ENCODE assay signal across 9 cellular contexts in the genomic region with DNA sequence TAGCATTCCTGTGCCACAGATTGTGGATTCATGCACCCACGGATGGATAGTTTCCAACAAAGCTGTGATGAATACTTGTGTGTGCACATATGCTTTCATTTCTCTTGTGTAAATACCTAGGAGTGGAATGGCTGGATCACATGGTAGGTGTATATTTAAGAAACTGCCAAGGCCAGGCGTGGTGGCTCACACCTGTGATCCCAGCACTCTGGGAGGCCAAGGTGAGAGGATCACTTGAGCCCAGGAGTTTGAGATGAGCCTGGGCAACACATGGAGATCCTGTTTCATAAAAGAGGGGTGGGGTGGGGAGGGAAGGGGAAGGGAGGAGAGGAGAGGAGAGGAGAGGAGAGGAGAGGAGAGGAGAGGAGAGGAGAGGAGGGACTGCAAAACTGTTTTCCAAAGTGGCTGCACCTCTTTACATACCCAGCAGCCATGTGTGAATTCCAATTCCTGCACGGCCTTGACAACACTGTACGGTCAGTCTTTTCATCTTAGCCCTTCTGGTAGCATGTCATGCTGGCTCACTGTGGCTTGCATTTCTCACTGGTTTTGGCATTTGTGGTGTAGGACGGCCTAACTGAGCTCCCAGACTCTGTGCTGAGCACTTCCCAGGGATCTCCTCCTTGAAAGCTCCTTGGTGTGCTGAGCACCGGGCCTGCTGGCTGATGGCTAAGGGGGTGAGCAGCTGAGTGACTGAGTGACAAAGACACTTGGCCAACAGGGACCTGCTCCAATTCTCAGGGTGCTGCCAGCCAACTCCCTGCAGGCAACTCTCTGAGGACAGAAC. TPM values are rescaled to one million over a fixed set of nuclear protein-coding genes. Genes with fewer than 3 reads are reported as not detected.
DNase-seq lines count a peak whose midpoint lies in the region; ATAC-seq and TF ChIP-seq lines count a peak whose summit lies in the region.
"Had no signal": no experiment of that assay in that cellular context is flagged by ENCODE, and none has a peak within 500 bp of the region (broad histone marks: within the 10 kb centered on the region; RNA-seq: fewer than 3 reads in every experiment).

No MANE protein-coding gene starts in this region.

- DNase-seq in stimulated activated naive CD8-positive, alpha-beta T cell treated with anti-CD3 and anti-CD28 coated beads, Interleukin-15, amount 100 ng/mL, for 72 hours, result no peak
- DNase-seq in esophagus muscularis mucosa (ENCODE audit: extremely low spot score), result no peak
- DNase-seq in naive thymus-derived CD8-positive, alpha-beta T cell, result no peak
- DNase-seq in osteoblast (ENCODE audit: insufficient read length, low spot score, missing footprints), result no peak
- DNase-seq in DMS114 treated with DMSO at 0.1 percent for 48 hours (lab: John Stamatoyannopoulos, UW; ENCODE audit: unreplicated experiment), result no peak
- DNase-seq: activated effector memory CD4-positive, alpha-beta T cell treated with anti-CD3 and anti-CD28 coated beads, Interleukin-2, amount 50 U/mL, for 16 hours had no signal

- no peak for TF ChIP-seq CTCF in esophagus muscularis mucosa (IDR thresholded peaks at IDR 0.05)
- no peak for TF ChIP-seq CTCF in osteoblast (IDR thresholded peaks at IDR 0.05; ENCODE audit: extremely low read depth, low read depth, low read length)

- H3K27ac Mint-ChIP-seq in stimulated activated naive CD8-positive, alpha-beta T cell treated with anti-CD3 and anti-CD28 coated beads, Interleukin-15, Interleukin-2, amounts not matched to agents 100 ng/mL and 50 ng/mL, for 24 hours, result peak overlapping the region; percentile 31
- H3K27ac Mint-ChIP-seq in stimulated activated naive CD8-positive, alpha-beta T cell treated with anti-CD3 and anti-CD28 coated beads, Interleukin-15, amount 100 ng/mL, for 72 hours, result peak overlapping the region in 1 of 2 donors; percentile 61
- H3K27ac Mint-ChIP-seq in naive thymus-derived CD8-positive, alpha-beta T cell, result peak overlapping the region in 6 of 10 donors; percentile 11 to 93 (median 42)

- no peak overlapping the region for H3K4me2 ChIP-seq in osteoblast (ENCODE audit: insufficient read depth, low read length)

- H3K4me3 ChIP-seq in esophagus muscularis mucosa, result no peak overlapping the region
- no peak overlapping the region for H3K4me3 ChIP-seq in osteoblast (ENCODE audit: insufficient read depth, low read length)

- H3K4me1 ChIP-seq in esophagus muscularis mucosa (peaks cover 37 to 70% (median 62%) of the 10 kb centered on the region in 4 donors), osteoblast (ENCODE audit: insufficient read depth, low read length) (peaks cover 8% of the 10 kb centered on the region)

- H3K9me3 Mint-ChIP-seq in stimulated activated naive CD8-positive, alpha-beta T cell treated with anti-CD3 and anti-CD28 coated beads, Interleukin-15, Interleukin-2, amounts not matched to agents 100 ng/mL and 50 ng/mL, for 24 hours, result peaks cover 7% of the 10 kb centered on the region
- H3K9me3 Mint-ChIP-seq in stimulated activated naive CD8-positive, alpha-beta T cell treated with anti-CD3 and anti-CD28 coated beads, Interleukin-15, amount 100 ng/mL, for 72 hours, result no peaks in the 10 kb centered on the region
- no peaks in the 10 kb centered on the region for H3K9me3 Mint-ChIP-seq in naive thymus-derived CD8-positive, alpha-beta T cell

- no peak for ATAC-seq in stimulated activated naive CD8-positive, alpha-beta T cell treated with anti-CD3 and anti-CD28 coated beads, Interleukin-15, amount 100 ng/mL, for 72 hours
- no peak for ATAC-seq in naive thymus-derived CD8-positive, alpha-beta T cell
- ATAC-seq in HG03095 (IDR thresholded peaks at IDR 0.05; ENCODE audit: unreplicated experiment), result no peak
- no peak for ATAC-seq in HG03521 (IDR thresholded peaks at IDR 0.05; ENCODE audit: unreplicated experiment)

- WGBS in esophagus muscularis mucosa, result 74% methylated on average over 5 of the region's 6 CpGs

- H3K36me3 ChIP-seq in esophagus muscularis mucosa (no peaks in the 10 kb centered on the region), osteoblast (ENCODE audit: insufficient read depth, low read length) (no peaks in the 10 kb centered on the region)

- peaks cover 9% of the 10 kb centered on the region for H3K79me2 ChIP-seq in osteoblast (ENCODE audit: insufficient read depth, low read length)

- H3K36me3 Mint-ChIP-seq in stimulated activated naive CD8-positive, alpha-beta T cell treated with anti-CD3 and anti-CD28 coated beads, Interleukin-15, Interleukin-2, amounts not matched to agents 100 ng/mL and 50 ng/mL, for 24 hours (ENCODE audit: low read depth), result peaks cover 15% of the 10 kb centered on the region
- peaks cover 0 to 7% (median 5%) of the 10 kb centered on the region in 3 donors for H3K36me3 Mint-ChIP-seq in naive thymus-derived CD8-positive, alpha-beta T cell

- no peaks in the 10 kb centered on the region for H3K27me3 Mint-ChIP-seq in stimulated activated naive CD8-positive, alpha-beta T cell treated with anti-CD3 and anti-CD28 coated beads, Interleukin-15, Interleukin-2, amounts not matched to agents 100 ng/mL and 50 ng/mL, for 24 hours
- H3K27me3 Mint-ChIP-seq in stimulated activated naive CD8-positive, alpha-beta T cell treated with anti-CD3 and anti-CD28 coated beads, Interleukin-15, amount 100 ng/mL, for 72 hours, result no peaks in the 10 kb centered on the region
- no peaks in the 10 kb centered on the region for H3K27me3 Mint-ChIP-seq in naive thymus-derived CD8-positive, alpha-beta T cell

- H2AFZ ChIP-seq in osteoblast (ENCODE audit: low read length), result no peak overlapping the region

- H3K9me3 ChIP-seq in esophagus muscularis mucosa (no peaks in the 10 kb centered on the region), osteoblast (ENCODE audit: low read depth, low read length) (no peaks in the 10 kb centered on the region)

- H3K27me3 ChIP-seq in esophagus muscularis mucosa (peaks cover 0 to 4% (median 0%) of the 10 kb centered on the region in 4 donors), osteoblast (ENCODE audit: insufficient read depth, low read length) (no peaks in the 10 kb centered on the region)

- H3K27ac ChIP-seq in esophagus muscularis mucosa (replicated peaks in 1 of 4) (peak overlapping the region; percentile 32 to 57 (median 44)), osteoblast (ENCODE audit: low read depth, low read length) (no peak overlapping the region)

- H3K4me1 Mint-ChIP-seq in stimulated activated naive CD8-positive, alpha-beta T cell treated with anti-CD3 and anti-CD28 coated beads, Interleukin-15, Interleukin-2, amounts not matched to agents 100 ng/mL and 50 ng/mL, for 24 hours (ENCODE audit: low read depth), result peaks cover 36% of the 10 kb centered on the region
- peaks cover 49% of the 10 kb centered on the region for H3K4me1 Mint-ChIP-seq in stimulated activated naive CD8-positive, alpha-beta T cell treated with anti-CD3 and anti-CD28 coated beads, Interleukin-15, amount 100 ng/mL, for 72 hours
- H3K4me1 Mint-ChIP-seq in naive thymus-derived CD8-positive, alpha-beta T cell, result peaks cover 27 to 78% (median 66%) of the 10 kb centered on the region in 4 donors

- no peak for TF ChIP-seq EP300 in esophagus muscularis mucosa (IDR thresholded peaks at IDR 0.05)

- no peak for TF ChIP-seq POLR2A in esophagus muscularis mucosa (IDR thresholded peaks at IDR 0.05; ENCODE audit: low read depth)

- POLR2A ChIA-PET in naive thymus-derived CD8-positive, alpha-beta T cell (lab: Charles Lee), result interaction anchor here (1.4 kb wide), 1 partner anchor 36 kb away, joined by 4 read pairs; no protein-coding TSS in a partner anchor

- intact Hi-C loops in esophagus muscularis mucosa (cut with DNase I), result no loop called here

- no peak overlapping the region for H3K4me3 Mint-ChIP-seq in stimulated activated naive CD8-positive, alpha-beta T cell treated with anti-CD3 and anti-CD28 coated beads, Interleukin-15, Interleukin-2, amounts not matched to agents 100 ng/mL and 50 ng/mL, for 24 hours
- no peak overlapping the region for H3K4me3 Mint-ChIP-seq in stimulated activated naive CD8-positive, alpha-beta T cell treated with anti-CD3 and anti-CD28 coated beads, Interleukin-15, amount 100 ng/mL, for 72 hours
- no peak overlapping the region for H3K4me3 Mint-ChIP-seq in naive thymus-derived CD8-positive, alpha-beta T cell

- no peaks in the 10 kb centered on the region for H4K20me1 ChIP-seq in osteoblast (ENCODE audit: insufficient read depth, low read length)

RNA-seq across cellular contexts. Expression of gene SYNE3, which starts 27.9 kb away (rescaled TPM):
- total RNA-seq in esophagus muscularis mucosa, result 10 to 100 TPM; 14.4 to 18.7 (median 16.6) TPM
- total RNA-seq in naive thymus-derived CD8-positive, alpha-beta T cell, result 10 to 100 TPM; 47.1 to 48.2 TPM
- polyA plus RNA-seq in naive thymus-derived CD8-positive, alpha-beta T cell, result 1 to 10 TPM; 2.4 to 4.6 (median 4.5) TPM
- 23.9 and 26.8 TPM in 2 replicates for total RNA-seq in osteoblast

RNA-seq across cellular contexts. Expression of gene GLRX5, which starts 46.3 kb away (rescaled TPM):
- total RNA-seq in esophagus muscularis mucosa (10 to 100 TPM; 34.3 to 51.5 (median 43.5) TPM), osteoblast (19.9 and 22.7 TPM in 2 replicates)
- 10 to 100 TPM; 17.9 to 22.5 TPM for total RNA-seq in naive thymus-derived CD8-positive, alpha-beta T cell
- 10 to 100 TPM; 61.6 to 87.6 (median 67.6) TPM for polyA plus RNA-seq in naive thymus-derived CD8-positive, alpha-beta T cell
